ENCODE assay signal across 8 cellular contexts in the genomic region with DNA sequence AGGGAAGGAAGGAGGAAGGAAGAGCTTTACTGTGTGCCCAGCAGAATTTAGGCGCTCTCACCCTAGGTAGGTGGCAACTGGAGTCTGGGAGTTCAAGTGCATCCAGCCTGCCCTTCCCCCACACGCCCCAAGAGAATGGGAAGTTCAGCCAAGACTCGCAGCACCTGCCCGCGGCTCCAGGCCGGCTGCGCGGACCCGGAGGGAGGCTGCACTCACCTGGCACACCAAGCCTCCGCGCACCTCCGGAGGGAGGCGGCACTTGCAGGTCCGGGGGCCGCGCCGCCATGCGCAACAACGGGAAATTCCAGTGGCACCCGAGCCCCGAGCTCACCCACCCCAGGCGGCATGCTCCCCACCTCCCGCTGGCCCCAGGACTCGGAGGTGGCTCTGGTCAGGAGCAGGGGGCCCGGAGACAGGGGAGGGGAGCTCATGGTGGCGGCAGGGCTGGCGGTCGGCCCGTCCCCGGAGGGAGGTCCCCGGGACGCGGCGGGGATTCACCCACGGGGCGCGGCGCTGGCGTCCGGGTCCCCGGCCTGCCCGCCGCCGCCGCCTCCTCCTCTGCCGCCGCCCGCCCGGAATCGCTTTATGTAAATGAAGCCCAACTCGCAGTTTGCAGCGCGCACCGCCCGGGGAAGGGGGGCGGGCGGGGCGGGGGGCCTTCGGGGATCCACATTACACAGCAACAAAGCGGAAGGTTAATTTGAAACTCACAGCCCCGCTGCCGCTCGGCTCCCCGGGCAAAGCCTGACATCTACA. TPM values are rescaled to one million over a fixed set of nuclear protein-coding genes. Genes with fewer than 3 reads are reported as not detected.
A peak's percentile ranks its signal among the peaks of the same experiment; 100 is the strongest.
DNase-seq lines count a peak whose midpoint lies in the region; ATAC-seq and TF ChIP-seq lines count a peak whose summit lies in the region.

A gene with protein sequence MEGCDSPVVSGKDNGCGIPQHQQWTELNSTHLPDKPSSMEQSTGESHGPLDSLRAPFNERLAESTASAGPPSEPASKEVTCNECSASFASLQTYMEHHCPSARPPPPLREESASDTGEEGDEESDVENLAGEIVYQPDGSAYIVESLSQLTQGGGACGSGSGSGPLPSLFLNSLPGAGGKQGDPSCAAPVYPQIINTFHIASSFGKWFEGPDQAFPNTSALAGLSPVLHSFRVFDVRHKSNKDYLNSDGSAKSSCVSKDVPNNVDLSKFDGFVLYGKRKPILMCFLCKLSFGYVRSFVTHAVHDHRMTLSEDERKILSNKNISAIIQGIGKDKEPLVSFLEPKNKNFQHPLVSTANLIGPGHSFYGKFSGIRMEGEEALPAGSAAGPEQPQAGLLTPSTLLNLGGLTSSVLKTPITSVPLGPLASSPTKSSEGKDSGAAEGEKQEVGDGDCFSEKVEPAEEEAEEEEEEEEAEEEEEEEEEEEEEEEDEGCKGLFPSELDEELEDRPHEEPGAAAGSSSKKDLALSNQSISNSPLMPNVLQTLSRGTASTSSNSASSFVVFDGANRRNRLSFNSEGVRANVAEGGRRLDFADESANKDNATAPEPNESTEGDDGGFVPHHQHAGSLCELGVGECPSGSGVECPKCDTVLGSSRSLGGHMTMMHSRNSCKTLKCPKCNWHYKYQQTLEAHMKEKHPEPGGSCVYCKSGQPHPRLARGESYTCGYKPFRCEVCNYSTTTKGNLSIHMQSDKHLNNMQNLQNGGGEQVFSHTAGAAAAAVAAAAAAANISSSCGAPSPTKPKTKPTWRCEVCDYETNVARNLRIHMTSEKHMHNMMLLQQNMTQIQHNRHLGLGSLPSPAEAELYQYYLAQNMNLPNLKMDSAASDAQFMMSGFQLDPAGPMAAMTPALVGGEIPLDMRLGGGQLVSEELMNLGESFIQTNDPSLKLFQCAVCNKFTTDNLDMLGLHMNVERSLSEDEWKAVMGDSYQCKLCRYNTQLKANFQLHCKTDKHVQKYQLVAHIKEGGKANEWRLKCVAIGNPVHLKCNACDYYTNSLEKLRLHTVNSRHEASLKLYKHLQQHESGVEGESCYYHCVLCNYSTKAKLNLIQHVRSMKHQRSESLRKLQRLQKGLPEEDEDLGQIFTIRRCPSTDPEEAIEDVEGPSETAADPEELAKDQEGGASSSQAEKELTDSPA (N-terminal part only) (minus strand): TSS at position 593 of the 756 bp plus-strand sequence. CDS start 87,983 bp downstream, outside the sequence.

- H3K27ac ChIP-seq in esophagus muscularis mucosa (replicated peaks in 1 of 4) (peak within 1 kb of the TSS; percentile 92 to 96 (median 94)), muscle layer of duodenum (ENCODE audit: low read length) (peak within 1 kb of the TSS; percentile 49), uterus (peak within 1 kb of the TSS; percentile 99)

- WGBS in esophagus muscularis mucosa: under 1% methylated on average over 31 of the region's 64 CpGs

- intact Hi-C loops in esophagus muscularis mucosa (cut with DNase I): no loop called here
- intact Hi-C loops in uterus (cut with DNase I; ENCODE audit: low total_unique reads): no loop called here

- H3K27ac Mint-ChIP-seq in activated CD4-positive, alpha-beta T cell treated with anti-CD3 and anti-CD28 coated beads, Interleukin-2, amount 10 ng/mL, durations not matched to agents 7 days and 5 days: no peak within 1 kb of the TSS

- peak within 1 kb of the TSS; percentile 38 for H3K4me3 ChIP-seq in Jurkat, Clone E6-1 (ENCODE audit: low read length)
- peak within 1 kb of the TSS; percentile 80 to 87 (median 82) for H3K4me3 ChIP-seq in esophagus muscularis mucosa
- H3K4me3 ChIP-seq in muscle layer of duodenum (ENCODE audit: low read depth in 1 of 2, low read length in 2 of 2): peak within 1 kb of the TSS; percentile 58 to 81
- H3K4me3 ChIP-seq in uterus: peak within 1 kb of the TSS; percentile 76 to 92

- peaks cover 4% of the 10 kb centered on the region for H3K4me1 Mint-ChIP-seq in activated CD4-positive, alpha-beta T cell treated with anti-CD3 and anti-CD28 coated beads, Interleukin-2, amount 10 ng/mL, durations not matched to agents 7 days and 5 days

- H3K27me3 ChIP-seq in esophagus muscularis mucosa (no peaks in the 10 kb centered on the region), muscle layer of duodenum (ENCODE audit: low read depth, low read length) (no peaks in the 10 kb centered on the region), uterus (no peaks in the 10 kb centered on the region)

- peak; percentile 83 for ATAC-seq in GM21723 (IDR thresholded peaks at IDR 0.05; ENCODE audit: unreplicated experiment)

- DNase-seq in NCI-H748 (lab: John Stamatoyannopoulos, UW; ENCODE audit: unreplicated experiment): peak; percentile 64
- DNase-seq in NCI-H748 treated with DMSO at 0.1 percent for 48 hours (lab: John Stamatoyannopoulos, UW): no peak
- DNase-seq in Jurkat, Clone E6-1 (ENCODE audit: low read depth, low spot score): no peak
- DNase-seq in activated CD4-positive, alpha-beta T cell treated with anti-CD3 and anti-CD28 coated beads, Interleukin-2, amount 10 ng/mL, durations not matched to agents 7 days and 5 days: peak; percentile 42
- no peak for DNase-seq in esophagus muscularis mucosa (ENCODE audit: extremely low spot score)
- DNase-seq in uterus: peak; percentile 67 to 69

- H3K36me3 ChIP-seq in esophagus muscularis mucosa (no peaks in the 10 kb centered on the region), muscle layer of duodenum (ENCODE audit: control insufficient read depth in 1 of 2, insufficient read depth in 2 of 2, low read length in 2 of 2) (peaks cover 0 to 9% of the 10 kb centered on the region in 2 donors), uterus (no peaks in the 10 kb centered on the region)

- H3K4me1 ChIP-seq in esophagus muscularis mucosa: peaks cover 66 to 92% (median 85%) of the 10 kb centered on the region in 4 donors
- H3K4me1 ChIP-seq in muscle layer of duodenum (ENCODE audit: control insufficient read depth in 1 of 2, insufficient read depth in 2 of 2, low read length in 2 of 2): peaks cover 3 to 30% of the 10 kb centered on the region in 2 donors
- H3K4me1 ChIP-seq in uterus: peaks cover 6 to 20% of the 10 kb centered on the region in 2 donors

- TF ChIP-seq EP300 in esophagus muscularis mucosa (IDR thresholded peaks at IDR 0.05): no peak

- TF ChIP-seq CTCF in esophagus muscularis mucosa (IDR thresholded peaks at IDR 0.05): no peak
- TF ChIP-seq CTCF in uterus (IDR thresholded peaks at IDR 0.05): peak in 1 of 4 experiments; percentile 15

- POLR2A ChIA-PET in activated CD4-positive, alpha-beta T cell treated with anti-CD3 and anti-CD28 coated beads, Interleukin-2, amount 10 ng/mL, durations not matched to agents 7 days and 5 days (lab: Charles Lee): no interaction called here

- peak; percentile 22 for TF ChIP-seq POLR2A in esophagus muscularis mucosa (IDR thresholded peaks at IDR 0.05; ENCODE audit: low read depth)
- peak; percentile 30 to 42 for TF ChIP-seq POLR2A in uterus (IDR thresholded peaks at IDR 0.05)

- CTCF ChIA-PET in activated CD4-positive, alpha-beta T cell treated with anti-CD3 and anti-CD28 coated beads, Interleukin-2, amount 10 ng/mL, durations not matched to agents 7 days and 5 days (lab: Charles Lee): no interaction called here

- no peaks in the 10 kb centered on the region for H3K36me3 Mint-ChIP-seq in activated CD4-positive, alpha-beta T cell treated with anti-CD3 and anti-CD28 coated beads, Interleukin-2, amount 10 ng/mL, durations not matched to agents 7 days and 5 days (ENCODE audit: low read depth)

- peak within 1 kb of the TSS; percentile 59 for H3K4me3 Mint-ChIP-seq in activated CD4-positive, alpha-beta T cell treated with anti-CD3 and anti-CD28 coated beads, Interleukin-2, amount 10 ng/mL, durations not matched to agents 7 days and 5 days

- H3K9me3 ChIP-seq in esophagus muscularis mucosa: no peaks in the 10 kb centered on the region
- no peaks in the 10 kb centered on the region for H3K9me3 ChIP-seq in muscle layer of duodenum (ENCODE audit: control insufficient read depth in 1 of 2, low read length in 2 of 2)
- H3K9me3 ChIP-seq in uterus: no peaks in the 10 kb centered on the region

- H3K27me3 Mint-ChIP-seq in activated CD4-positive, alpha-beta T cell treated with anti-CD3 and anti-CD28 coated beads, Interleukin-2, amount 10 ng/mL, durations not matched to agents 7 days and 5 days: peaks cover 50% of the 10 kb centered on the region

- no peaks in the 10 kb centered on the region for H3K9me3 Mint-ChIP-seq in activated CD4-positive, alpha-beta T cell treated with anti-CD3 and anti-CD28 coated beads, Interleukin-2, amount 10 ng/mL, durations not matched to agents 7 days and 5 days

RNA-seq across cellular contexts. Expression of the gene that starts here (rescaled TPM):
- 0.82 TPM for polyA plus RNA-seq in Jurkat, Clone E6-1 (2012; ENCODE audit: insufficient read depth, insufficient read length)
- 1 to 10 TPM; 1.5 to 1.6 TPM for total RNA-seq in activated CD4-positive, alpha-beta T cell treated with anti-CD3 and anti-CD28 coated beads, Interleukin-2, amount 10 ng/mL, durations not matched to agents 7 days and 5 days
- total RNA-seq in esophagus muscularis mucosa (10 to 100 TPM; 25.7 to 53.0 (median 30.6) TPM), uterus (10 to 100 TPM in 3 of 4 donors, 1 to 10 TPM in 1; 9.1 to 34.0 (median 12.0) TPM)

Comparison
In these comparisons a context has a peak if more than half of its experiments do, and no peak if none do; other contexts are left out.
1. DNase-seq: peak in NCI-H748 (single experiment), activated CD4-positive, alpha-beta T cell treated with anti-CD3 and anti-CD28 coated beads, Interleukin-2, amount 10 ng/mL, durations not matched to agents 7 days and 5 days (single experiment) and uterus (2 of 2); none in NCI-H748 treated with DMSO at 0.1 percent for 48 hours (single experiment), Jurkat, Clone E6-1 (single experiment) and esophagus muscularis mucosa (single experiment).
2. H3K27ac ChIP-seq: peak in every context shown above with its lines; median percentile 99 in uterus; 94 in esophagus muscularis mucosa; 49 in muscle layer of duodenum.
3. Peak in every context shown above with its lines, with median percentiles within 50 percentile points of each other: H3K4me3 ChIP-seq.